In genomic region chr10:6271663-6272062, GRCh38 we compare ENCODE assay signal across 16 cellular contexts.
A peak's percentile ranks its signal among the peaks of the same experiment; 100 is the strongest.
DNase-seq lines count a peak whose midpoint lies in the region; ATAC-seq and TF ChIP-seq lines count a peak whose summit lies in the region.
"Had no signal": no experiment of that assay in that cellular context is flagged by ENCODE, and none has a peak within 500 bp of the region (broad histone marks: within the 10 kb centered on the region; RNA-seq: fewer than 3 reads in every experiment).

No MANE protein-coding gene starts in this region.

- CTCF ChIA-PET in CD8-positive, alpha-beta T cell (lab: Charles Lee): interaction anchor here (1.3 kb wide), 2 partner anchors 130 to 135 kb away, joined by 4 read pairs; no protein-coding TSS in a partner anchor

- intact Hi-C loops in CD8-positive, alpha-beta T cell (cut with DNase I, micrococcal nuclease): loop anchor here (5.0 to 10.0 kb wide), 3 partner anchors 69 to 223 kb away; partner anchors contain the start of gene PFKFB3 (in 1 of the 2)

- no peaks in the 10 kb centered on the region for H3K36me3 Mint-ChIP-seq in CD8-positive, alpha-beta T cell
- H3K36me3 Mint-ChIP-seq in T-helper 17 cell (ENCODE audit: low read depth): no peaks in the 10 kb centered on the region
- H3K36me3 Mint-ChIP-seq in effector memory CD8-positive, alpha-beta T cell (ENCODE audit: insufficient read depth): peaks cover 20% of the 10 kb centered on the region
- peaks cover 1% of the 10 kb centered on the region for H3K36me3 Mint-ChIP-seq in progenitor cell of endocrine pancreas (ENCODE audit: insufficient read depth)

- peak overlapping the region; percentile 6 for H3K4me3 Mint-ChIP-seq in CD8-positive, alpha-beta T cell
- H3K4me3 Mint-ChIP-seq in T-helper 17 cell (no peak overlapping the region), progenitor cell of endocrine pancreas (ENCODE audit: low read depth) (peak overlapping the region; percentile 8)
- H3K4me3 Mint-ChIP-seq in effector memory CD8-positive, alpha-beta T cell: peak overlapping the region; percentile 67 to 70
- H3K4me3 Mint-ChIP-seq: H9 had no signal

- DNase-seq in CD8-positive, alpha-beta T cell: no peak
- DNase-seq in T-helper 17 cell: no peak
- DNase-seq in effector memory CD8-positive, alpha-beta T cell: no peak
- no peak for DNase-seq in progenitor cell of endocrine pancreas (ENCODE audit: low spot score, unreplicated experiment)
- DNase-seq in NK-92 treated with Interleukin-12 subunit alpha and Interleukin-12 subunit beta, amount 100 ng/mL, for 24 hours (lab: John Stamatoyannopoulos, UW): no peak
- DNase-seq in NCI-H187 treated with DMSO at 0.1 percent for 48 hours (lab: John Stamatoyannopoulos, UW): no peak
- DNase-seq in central memory CD4-positive, alpha-beta T cell: no peak
- DNase-seq: activated CD4-positive, CD25-positive, alpha-beta regulatory T cell treated with anti-CD3 and anti-CD28 coated beads, Interleukin-2, amount 50 U/mL, for 72 hours; activated gamma-delta T cell; H9; mammary epithelial cell; NCI-H1048; sigmoid colon; stimulated activated naive CD4-positive, alpha-beta T cell treated with Interleukin-2 at 50 U/mL for 16 hours had no signal

- H3K36me3 ChIP-seq in CD8-positive, alpha-beta T cell (ENCODE audit: insufficient read depth, low read length): no peaks in the 10 kb centered on the region
- H3K36me3 ChIP-seq: sigmoid colon had no signal

- no peak overlapping the region for H3K4me3 ChIP-seq in CD8-positive, alpha-beta T cell (ENCODE audit: low read depth, low read length)
- H3K4me3 ChIP-seq: sigmoid colon had no signal

- H3K27ac ChIP-seq in CD8-positive, alpha-beta T cell (ENCODE audit: low read depth, low read length): no peak overlapping the region
- H3K27ac ChIP-seq: RWPE1, sigmoid colon had no signal

- POLR2A ChIA-PET in CD8-positive, alpha-beta T cell (lab: Charles Lee): interaction anchor here (1.6 kb wide), 1 partner anchor 77 kb away, joined by 6 read pairs; no protein-coding TSS in a partner anchor

- no peaks in the 10 kb centered on the region for H3K27me3 ChIP-seq in CD8-positive, alpha-beta T cell (ENCODE audit: insufficient read depth, low read length)
- H3K27me3 ChIP-seq: sigmoid colon had no signal

- no peaks in the 10 kb centered on the region for H3K27me3 Mint-ChIP-seq in CD8-positive, alpha-beta T cell (ENCODE audit: low read depth)
- H3K27me3 Mint-ChIP-seq in T-helper 17 cell (no peaks in the 10 kb centered on the region), progenitor cell of endocrine pancreas (no peaks in the 10 kb centered on the region)
- H3K27me3 Mint-ChIP-seq in effector memory CD8-positive, alpha-beta T cell: no peaks in the 10 kb centered on the region

- H3K9me3 Mint-ChIP-seq in CD8-positive, alpha-beta T cell: no peaks in the 10 kb centered on the region
- H3K9me3 Mint-ChIP-seq in effector memory CD8-positive, alpha-beta T cell: peaks cover 0 to 3% of the 10 kb centered on the region in 2 donors
- no peaks in the 10 kb centered on the region for H3K9me3 Mint-ChIP-seq in progenitor cell of endocrine pancreas (ENCODE audit: low read depth)
- H3K9me3 Mint-ChIP-seq: H9 had no signal

- H3K9me3 ChIP-seq in CD8-positive, alpha-beta T cell (ENCODE audit: low read length): no peaks in the 10 kb centered on the region
- H3K9me3 ChIP-seq in T-helper 17 cell (ENCODE audit: control insufficient read depth, low read length, poor library complexity, severe bottlenecking): no peaks in the 10 kb centered on the region
- H3K9me3 ChIP-seq: sigmoid colon had no signal

- peaks cover 43% of the 10 kb centered on the region for H3K4me1 ChIP-seq in CD8-positive, alpha-beta T cell (ENCODE audit: insufficient read depth, low read length)

- no peak for TF ChIP-seq CTCF in CD8-positive, alpha-beta T cell (IDR thresholded peaks at IDR 0.05)
- TF ChIP-seq CTCF in progenitor cell of endocrine pancreas (IDR thresholded peaks at IDR 0.05; ENCODE audit: unreplicated experiment): no peak

- H3K27ac Mint-ChIP-seq in CD8-positive, alpha-beta T cell: peak overlapping the region; percentile 92
- H3K27ac Mint-ChIP-seq in T-helper 17 cell (peak overlapping the region; percentile 98), progenitor cell of endocrine pancreas (peak overlapping the region; percentile 79)
- peak overlapping the region; percentile 96 to 98 for H3K27ac Mint-ChIP-seq in effector memory CD8-positive, alpha-beta T cell

- peaks cover 57% of the 10 kb centered on the region for H3K4me1 Mint-ChIP-seq in CD8-positive, alpha-beta T cell (ENCODE audit: low read depth)
- peaks cover 36% of the 10 kb centered on the region for H3K4me1 Mint-ChIP-seq in T-helper 17 cell
- H3K4me1 Mint-ChIP-seq in effector memory CD8-positive, alpha-beta T cell (ENCODE audit: low read depth in 2 of 2): peaks cover 42 to 47% of the 10 kb centered on the region in 2 donors
- H3K4me1 Mint-ChIP-seq in progenitor cell of endocrine pancreas (ENCODE audit: low read depth): peaks cover 39% of the 10 kb centered on the region

- ATAC-seq in CD8-positive, alpha-beta T cell: no peak
- no peak for ATAC-seq in T-helper 17 cell
- ATAC-seq in effector memory CD8-positive, alpha-beta T cell (replicated peaks): no peak
- ATAC-seq in HG03354 (IDR thresholded peaks at IDR 0.05; ENCODE audit: poor library complexity, severe bottlenecking, unreplicated experiment): no peak
